Comparison of ENCODE assay signal across 7 cellular contexts in genomic region chr14:69259531-69260245, GRCh38. TPM values are rescaled to one million over a fixed set of nuclear protein-coding genes. Genes with fewer than 3 reads are reported as not detected.
DNase-seq lines count a peak whose midpoint lies in the region; ATAC-seq and TF ChIP-seq lines count a peak whose summit lies in the region.

GALNT16 (plus strand) TSS chr14:69260158; CDS start chr14:69260291, 133 bp downstream.

- BruUV-seq in MCF 10A (replicated peaks; lab: Mats Ljungman, UMichigan) = no TSS peak

- no peaks in the 10 kb centered on the region for H3K9me3 ChIP-seq in subcutaneous abdominal adipose tissue (ENCODE audit: control insufficient read depth in 5 of 5, low read length in 5 of 5)

- H3K4me3 Mint-ChIP-seq in MCF 10A (ENCODE audit: unreplicated experiment) = peak within 1 kb of the TSS; percentile 43

- H3K9me3 Mint-ChIP-seq in MCF 10A (ENCODE audit: unreplicated experiment) = no peaks in the 10 kb centered on the region

- no peak for ATAC-seq in GM18505 (IDR thresholded peaks at IDR 0.05; ENCODE audit: unreplicated experiment)

- TF ChIP-seq CTCF in GM06990 (IDR thresholded peaks at IDR 0.05; ENCODE audit: insufficient read depth, low read length, poor library complexity, severe bottlenecking) = no peak
- TF ChIP-seq CTCF in MCF 10A (IDR thresholded peaks at IDR 0.05; ENCODE audit: unreplicated experiment) = no peak

- H3K4me1 ChIP-seq in subcutaneous abdominal adipose tissue (ENCODE audit: control insufficient read depth in 5 of 5, insufficient read depth in 5 of 5, low read length in 5 of 5) = peaks cover 9 to 54% (median 38%) of the 10 kb centered on the region in 5 donors

- H3K4me3 ChIP-seq in GM06990 (replicated peaks; ENCODE audit: low read depth, low read length) = peak within 1 kb of the TSS; percentile 54
- peak within 1 kb of the TSS; percentile 61 to 70 (median 67) for H3K4me3 ChIP-seq in subcutaneous abdominal adipose tissue (ENCODE audit: low read depth in 1 of 5, low read length in 5 of 5)

- H3K27ac Mint-ChIP-seq in MCF 10A (ENCODE audit: low read depth, unreplicated experiment) = no peak within 1 kb of the TSS

- peaks cover 5% of the 10 kb centered on the region for H3K27me3 ChIP-seq in GM06990 (replicated peaks; ENCODE audit: control insufficient read depth, insufficient read depth, low read length)
- H3K27me3 ChIP-seq in subcutaneous abdominal adipose tissue (ENCODE audit: control insufficient read depth in 5 of 5, insufficient read depth in 4 of 5, low read length in 5 of 5) = peaks cover 0 to 36% (median 21%) of the 10 kb centered on the region in 5 donors

- H3K27me3 Mint-ChIP-seq in MCF 10A (ENCODE audit: insufficient read depth, unreplicated experiment) = peaks cover 68% of the 10 kb centered on the region

- no peaks in the 10 kb centered on the region for H3K36me3 Mint-ChIP-seq in MCF 10A (ENCODE audit: insufficient read depth, unreplicated experiment)

- intact Hi-C loops in MCF 10A (cut with micrococcal nuclease) = no loop called here

- H3K4me1 Mint-ChIP-seq in MCF 10A (ENCODE audit: insufficient read depth, unreplicated experiment) = no peaks in the 10 kb centered on the region

- DNase-seq in GM06990 (ENCODE audit: extremely low read depth, insufficient read length) = peak; percentile 29
- DNase-seq in NCI-H1417 treated with DMSO at 0.1 percent for 48 hours (lab: John Stamatoyannopoulos, UW) = peak; percentile 14
- DNase-seq in MCF 10A (ENCODE audit: unreplicated experiment) = no peak
- peak; percentile 28 for DNase-seq in kidney glomerular epithelial cell (lab: John Stamatoyannopoulos, UW)
- no peak for DNase-seq in stimulated activated CD8-positive, alpha-beta memory T cell treated with anti-CD3 and anti-CD28 coated beads, Interleukin-4, amount 100 ng/mL, for 48 hours

- H3K36me3 ChIP-seq in GM06990 (ENCODE audit: control insufficient read depth, insufficient read depth, low read length) = no peaks in the 10 kb centered on the region
- no peaks in the 10 kb centered on the region for H3K36me3 ChIP-seq in subcutaneous abdominal adipose tissue (ENCODE audit: control insufficient read depth in 5 of 5, insufficient read depth in 5 of 5, low read length in 5 of 5)

- CTCF ChIA-PET in MCF 10A (lab: Yijun Ruan, JAX) = interaction anchor here (1.1 kb wide), 1 partner anchor 17 kb away, joined by 4 read pairs; no protein-coding TSS in a partner anchor

- no peak for TF ChIP-seq POLR2A in GM18505 (IDR thresholded peaks at IDR 0.05; ENCODE audit: borderline replicate concordance, extremely low read depth, insufficient read depth, insufficient read length)

- peak within 1 kb of the TSS; percentile 10 for H3K27ac ChIP-seq in subcutaneous abdominal adipose tissue (ENCODE audit: low read depth, low read length)

- POLR2A ChIA-PET in MCF 10A (lab: Yijun Ruan, JAX) = no interaction called here

- peak within 1 kb of the TSS in 2 of 5 donors; percentile 9 to 27 for H3K9ac ChIP-seq in subcutaneous abdominal adipose tissue (ENCODE audit: low read length in 5 of 5)

RNA-seq across cellular contexts. Expression of gene GALNT16, which starts in this region (rescaled TPM):
- not detected in 2 replicates for total RNA-seq in MCF 10A (2022)

Comparison
In these comparisons a context has a peak if more than half of its experiments do, and no peak if none do; other contexts are left out.
1. DNase-seq: peak in GM06990 (single experiment), NCI-H1417 treated with DMSO at 0.1 percent for 48 hours (single experiment) and kidney glomerular epithelial cell (single experiment); none in MCF 10A (single experiment) and stimulated activated CD8-positive, alpha-beta memory T cell treated with anti-CD3 and anti-CD28 coated beads, Interleukin-4, amount 100 ng/mL, for 48 hours (single experiment).